Comparison of ENCODE assay signal across 22 cellular contexts in the genomic region with DNA sequence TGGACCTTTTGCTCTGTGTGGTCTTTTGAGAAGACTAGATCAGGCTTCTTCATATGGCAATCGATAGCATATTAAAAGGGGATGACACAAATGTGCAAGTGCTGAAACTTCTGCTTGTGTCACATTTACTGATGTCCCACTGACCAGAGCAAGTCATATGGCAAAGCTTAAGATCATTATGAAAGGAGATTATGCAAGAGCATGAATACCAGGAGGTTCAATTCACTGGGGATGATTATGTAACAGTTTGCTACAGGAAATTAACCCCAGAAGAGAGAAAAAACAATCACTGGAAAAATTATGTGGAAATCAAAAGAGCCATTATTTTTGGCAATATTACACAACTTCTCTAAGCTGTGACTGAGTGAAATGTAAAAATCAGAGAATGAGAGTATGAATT. TPM values are rescaled to one million over a fixed set of nuclear protein-coding genes. Genes with fewer than 3 reads are reported as not detected.
DNase-seq lines count a peak whose midpoint lies in the region; ATAC-seq and TF ChIP-seq lines count a peak whose summit lies in the region.
"Had no signal": no experiment of that assay in that cellular context is flagged by ENCODE, and none has a peak within 500 bp of the region (broad histone marks: within the 10 kb centered on the region; RNA-seq: fewer than 3 reads in every experiment).

No MANE protein-coding gene starts in this region.

- no peaks in the 10 kb centered on the region for H3K36me3 ChIP-seq in GM23248 (ENCODE audit: low read depth)

- no peak overlapping the region for H3K18ac ChIP-seq in H9 (ENCODE audit: insufficient read length, low read depth, low read length)

- H3K9ac ChIP-seq in GM23248 (no peak overlapping the region), H9 (ENCODE audit: extremely low read depth, insufficient read length, low read length) (no peak overlapping the region)
- H3K9ac ChIP-seq: parathyroid adenoma had no signal

- no peak overlapping the region for H2BK5ac ChIP-seq in H9 (ENCODE audit: insufficient read length, low read length)

- no peaks in the 10 kb centered on the region for H3K9me3 ChIP-seq in GM23248 (ENCODE audit: low read depth)
- no peaks in the 10 kb centered on the region for H3K9me3 ChIP-seq in H9 (ENCODE audit: control insufficient read depth, low read depth, low read length)

- no peak overlapping the region for H3T11ph ChIP-seq in H9 (ENCODE audit: low read length)

- peaks cover 11 to 26% of the 10 kb centered on the region in 2 experiments for H3K4me1 Mint-ChIP-seq in H9

- H4K91ac ChIP-seq in H9 (ENCODE audit: insufficient read length, low read depth, low read length), result no peak overlapping the region

- TF ChIP-seq CTCF in AG09309 (IDR thresholded peaks at IDR 0.05; ENCODE audit: control insufficient read depth, insufficient read depth, low read depth, low read length, missing control alignments) (no peak), fibroblast of mammary gland (conservative IDR thresholded peaks at IDR 0.05; ENCODE audit: control insufficient read depth, insufficient read depth, low read depth, low read length) (no peak), H9 (conservative IDR thresholded peaks at IDR 0.05) (no peak)

- in situ Hi-C loops in GM23248 (cut with MboI), result no loop called here

- H3K4me1 ChIP-seq in GM23248 (ENCODE audit: insufficient read depth) (no peaks in the 10 kb centered on the region), H9 (ENCODE audit: insufficient read depth, low read length) (no peaks in the 10 kb centered on the region)

- H2AFZ ChIP-seq in GM23248 (no peak overlapping the region), H9 (ENCODE audit: low read length) (no peak overlapping the region)
- H2AFZ ChIP-seq: parathyroid adenoma had no signal

- peaks cover 6% of the 10 kb centered on the region for H3K23me2 ChIP-seq in H9 (ENCODE audit: insufficient read length, low read depth, low read length, poor library complexity, severe bottlenecking)

- H3K4me3 Mint-ChIP-seq in H9, result no peak overlapping the region
- H3K4me3 Mint-ChIP-seq: activated B cell treated with CpG ODN at 0.5 μM for 24 hours; activated T-helper 1 cell treated with anti-CD3 and anti-CD28 coated beads, Interleukin-12 subunit alpha, Interleukin-12 subunit beta, Interleukin-2, Interleukin-4 antibody, amounts not matched to agents 30 ng/mL and 10 ng/mL and 1 ng/mL, durations not matched to agents 14 hours and 24 hours and 36 hours had no signal

- H2BK15ac ChIP-seq in H9 (ENCODE audit: low read depth, low read length), result no peak overlapping the region

- H3K27ac ChIP-seq in GM23248 (no peak overlapping the region), H9 (ENCODE audit: insufficient read length, low read depth, low read length) (no peak overlapping the region)
- H3K27ac ChIP-seq: parathyroid adenoma had no signal

- 36 to 46% methylated on average over 1 of the region's 1 CpG for WGBS in GM23248 (ENCODE audit: low coverage in 1 of 2, low lambda C conversion rate in 2 of 2, missing lambda C conversion rate in 2 of 2), 2 experiments
- WGBS in H9 (ENCODE audit: extremely low coverage, insufficient read length, low lambda C conversion rate), result no CpG with 5 or more reads among the region's 1 CpG

- H3K4me3 ChIP-seq in AG09309 (ENCODE audit: control insufficient read depth, low read depth, low read length), result no peak overlapping the region
- H3K4me3 ChIP-seq in GM23248, result no peak overlapping the region
- H3K4me3 ChIP-seq in fibroblast of mammary gland (ENCODE audit: control insufficient read depth, low read depth, low read length), result no peak overlapping the region

- H3K79me2 ChIP-seq in GM23248 (ENCODE audit: insufficient read depth) (no peaks in the 10 kb centered on the region), H9 (ENCODE audit: insufficient read depth, low read length) (no peaks in the 10 kb centered on the region)
- H3K79me2 ChIP-seq: parathyroid adenoma had no signal

- H3K27ac Mint-ChIP-seq in H9, result no peak overlapping the region
- H3K27ac Mint-ChIP-seq: activated B cell treated with CpG ODN at 0.5 μM for 24 hours; activated T-helper 1 cell treated with anti-CD3 and anti-CD28 coated beads, Interleukin-12 subunit alpha, Interleukin-12 subunit beta, Interleukin-2, Interleukin-4 antibody, amounts not matched to agents 30 ng/mL and 10 ng/mL and 1 ng/mL, durations not matched to agents 14 hours and 24 hours and 36 hours; IgD-negative memory B cell had no signal

- H3F3A ChIP-seq in GM23248 (ENCODE audit: insufficient read depth), result no peaks in the 10 kb centered on the region

- H2BK120ac ChIP-seq in H9 (ENCODE audit: low read depth, low read length, poor library complexity, severe bottlenecking), result no peak overlapping the region

- H3K9me3 Mint-ChIP-seq in H9, result peaks cover 4 to 8% of the 10 kb centered on the region in 2 experiments; a peak in 4 of 5 replicates
- H3K9me3 Mint-ChIP-seq: activated T-helper 1 cell treated with anti-CD3 and anti-CD28 coated beads, Interleukin-12 subunit alpha, Interleukin-12 subunit beta, Interleukin-2, Interleukin-4 antibody, amounts not matched to agents 30 ng/mL and 10 ng/mL and 1 ng/mL, durations not matched to agents 14 hours and 24 hours and 36 hours had no signal

- no peak overlapping the region for H2AK5ac ChIP-seq in H9 (ENCODE audit: insufficient read length, low read length)

- H4K20me1 ChIP-seq in GM23248 (ENCODE audit: insufficient read depth), result no peaks in the 10 kb centered on the region
- no peaks in the 10 kb centered on the region for H4K20me1 ChIP-seq in H9 (ENCODE audit: control insufficient read depth, insufficient read depth, insufficient read length)

- peaks cover 100% of the 10 kb centered on the region for H3K27me3 Mint-ChIP-seq in H9 (ENCODE audit: low read depth)

- POLR2A ChIA-PET in HEK293T (lab: Yijun Ruan, JAX), result interaction anchor here (1.3 to 1.7 kb wide), 2 partner anchors 21 to 25 kb away, joined by 3 to 5 read pairs; a partner anchor contains a TSS

- CTCF ChIA-PET in HEK293T (lab: Yijun Ruan, JAX), result interaction anchor here (0.5 kb wide), 1 partner anchor 8 kb away, joined by 5 read pairs; no protein-coding TSS in a partner anchor

- ATAC-seq in GM19452 (IDR thresholded peaks at IDR 0.05; ENCODE audit: unreplicated experiment), result no peak

- H3K4me2 ChIP-seq in GM23248 (ENCODE audit: unreplicated experiment) (no peak overlapping the region), H9 (ENCODE audit: insufficient read depth, insufficient read length, low read length) (no peak overlapping the region)

- H3K14ac ChIP-seq in H9 (ENCODE audit: insufficient read depth, low read length), result no peak overlapping the region

- H3K79me1 ChIP-seq in H9 (ENCODE audit: insufficient read depth, low read depth, low read length, poor library complexity, severe bottlenecking), result no peaks in the 10 kb centered on the region

- peak; percentile 62 for DNase-seq in AG09309 (ENCODE audit: low read depth)
- peak; percentile 65 for DNase-seq in GM23248
- DNase-seq in SIG-M5 treated with dmso at 0.1 percent for 504 hours (lab: John Stamatoyannopoulos, UW; ENCODE audit: unreplicated experiment), result peak; percentile 92
- DNase-seq in fibroblast of mammary gland (ENCODE audit: low read depth), result peak; percentile 75
- no peak for DNase-seq in T-helper 2 cell
- DNase-seq in H9, result no peak
- no peak for DNase-seq in HEK293T (ENCODE audit: extremely low spot score)
- DNase-seq: activated B cell treated with CpG ODN at 0.5 μM for 24 hours; activated CD8-positive, alpha-beta memory T cell treated with anti-CD3 and anti-CD28 coated beads for 24 hours; Calu3; NCI-H1105 treated with DMSO at 0.1 percent for 48 hours; NCI-H2171; RPMI8226; stimulated activated CD4-positive, alpha-beta T cell treated with anti-CD3 and anti-CD28 coated beads, Interleukin-4, amount 100 ng/mL, for 4 hours; stimulated activated CD8-positive, alpha-beta memory T cell treated with anti-CD3 and anti-CD28 coated beads, Interleukin-4, amount 100 ng/mL, for 48 hours; T-helper 1 cell had no signal

- H2BK12ac ChIP-seq in H9 (ENCODE audit: insufficient read length, low read depth, low read length), result no peak overlapping the region

- no peak overlapping the region for H4K5ac ChIP-seq in H9 (ENCODE audit: insufficient read length, low read depth, low read length)

- H2BK20ac ChIP-seq in H9 (ENCODE audit: low read depth, low read length, poor library complexity, severe bottlenecking), result no peak overlapping the region

- H3K23ac ChIP-seq in H9 (ENCODE audit: insufficient read length, low read depth, low read length), result no peak overlapping the region

- no peaks in the 10 kb centered on the region for H3K9me2 ChIP-seq in GM23248 (ENCODE audit: insufficient read depth)

- H3K4ac ChIP-seq in H9 (ENCODE audit: low read depth, low read length), result no peak overlapping the region

- H4K8ac ChIP-seq in H9 (replicated peaks; ENCODE audit: insufficient read length, low read depth, low read length), result no peak overlapping the region

- H3K36me3 Mint-ChIP-seq in H9 (ENCODE audit: insufficient read depth in 1 of 3, low read depth in 3 of 3), result no peaks in the 10 kb centered on the region
- H3K36me3 Mint-ChIP-seq: IgD-negative memory B cell had no signal

- H3K56ac ChIP-seq in H9 (ENCODE audit: insufficient read length, low read depth, low read length), result no peak overlapping the region

- H3K27me3 ChIP-seq in GM23248 (replicated peaks; ENCODE audit: insufficient read depth), result peaks cover 98% of the 10 kb centered on the region
- H3K27me3 ChIP-seq in H9 (ENCODE audit: insufficient read depth, low read length), result peaks cover 78% of the 10 kb centered on the region

TF ChIP-seq in HEK293T, 16 proteins besides CTCF, POLR2A, EP300 and RAD21:
- TF ChIP-seq SP1 (IDR thresholded peaks at IDR 0.05) (no peak), HDGF (IDR thresholded peaks at IDR 0.05; ENCODE audit: borderline replicate concordance) (no peak)

RNA-seq across cellular contexts. Expression of a gene that starts 13.7 kb away (rescaled TPM):
- not detected in 2 replicates for total RNA-seq in GM23248 (2014; rRNA removed; shearing (Covaris generic))
- polyA plus RNA-seq in GM23248 (2016; fragmentation: Nextera tagmentation; extraction: Ambion mirVana), result not detected in 2 replicates
- 0.15 TPM in 1 of 2 replicates, not detected in the other for total RNA-seq in H9 (2021)
- total RNA-seq: activated B cell treated with CpG ODN at 0.5 μM for 24 hours; activated T-helper 1 cell treated with anti-CD3 and anti-CD28 coated beads, Interleukin-12 subunit alpha, Interleukin-12 subunit beta, Interleukin-2, Interleukin-4 antibody, amounts not matched to agents 30 ng/mL and 10 ng/mL and 1 ng/mL, durations not matched to agents 14 hours and 24 hours and 36 hours; glomerular endothelial cell; skeletal muscle tissue had no signal
- polyA plus RNA-seq: IgD-negative memory B cell had no signal

RNA-seq across cellular contexts. Expression of a gene that starts 24.4 kb away (rescaled TPM):
- 78.5 and 89.3 TPM in 2 replicates for total RNA-seq in GM23248 (2014; rRNA removed; shearing (Covaris generic))
- 48.6 and 53.9 TPM in 2 replicates for polyA plus RNA-seq in GM23248 (2016; fragmentation: Nextera tagmentation; extraction: Ambion mirVana)
- 109 and 112 TPM in 2 replicates for total RNA-seq in H9 (2021)

Comparison
In these comparisons a context has a peak if more than half of its experiments do, and no peak if none do; other contexts are left out.
1. DNase-seq: peak in AG09309 (single experiment), GM23248 (single experiment), SIG-M5 treated with dmso at 0.1 percent for 504 hours (single experiment) and fibroblast of mammary gland (single experiment); none in T-helper 2 cell (0 of 5), H9 (single experiment) and HEK293T (single experiment).